1 cellular context compared by ENCODE assay signal in genomic region chr1:1274931-1275431, GRCh38.
TF ChIP-seq lines count a peak whose summit lies in the region.

No MANE protein-coding gene starts in this region.

TF ChIP-seq in IMR-90, 13 proteins besides CTCF, POLR2A, EP300 and RAD21:
- TF ChIP-seq USF2 (IDR thresholded peaks at IDR 0.05; ENCODE audit: low read depth, low read length) (no peak), MAZ (IDR thresholded peaks at IDR 0.05; ENCODE audit: borderline replicate concordance, low read depth, low read length) (no peak), CEBPB (IDR thresholded peaks at IDR 0.05; ENCODE audit: low read depth, low read length) (no peak), BHLHE40 (IDR thresholded peaks at IDR 0.05; ENCODE audit: low read depth, low read length) (no peak)
TF ChIP-seq in IMR-90: peak in this region for 0.
